2 cellular contexts compared by ENCODE assay signal in the genomic region with DNA sequence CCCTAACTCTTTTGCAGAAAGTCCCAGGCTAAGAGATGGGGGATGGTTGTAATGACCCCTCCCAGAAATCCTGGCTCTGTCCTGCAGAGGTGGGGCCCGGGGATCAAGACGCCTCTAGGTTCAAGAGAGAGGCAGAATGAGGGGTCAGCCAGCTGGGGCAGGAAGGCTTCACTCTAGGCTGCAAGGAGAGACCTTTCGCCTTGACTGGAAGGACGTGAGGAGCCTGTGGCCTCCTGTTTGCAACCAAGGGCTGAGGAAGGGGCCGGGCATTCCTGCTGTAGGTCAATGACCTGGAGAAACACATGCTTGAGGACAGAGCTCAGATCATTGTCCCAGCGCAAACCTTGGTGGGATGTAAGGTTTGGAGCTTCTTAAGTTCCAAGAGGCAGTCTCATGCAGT.
A peak's percentile ranks its signal among the peaks of the same experiment; 100 is the strongest.
TF ChIP-seq lines count a peak whose summit lies in the region.

No MANE protein-coding gene starts in this region.

TF ChIP-seq in IMR-90, 13 proteins besides CTCF, POLR2A, EP300 and RAD21:
- TF ChIP-seq CHD1 (IDR thresholded peaks at IDR 0.05; ENCODE audit: low read depth, low read length): no peak
- no peak for TF ChIP-seq BHLHE40 (IDR thresholded peaks at IDR 0.05; ENCODE audit: low read depth, low read length)
- no peak for TF ChIP-seq NFE2L2 (IDR thresholded peaks at IDR 0.05; ENCODE audit: low read depth, low read length)
- no peak for TF ChIP-seq CEBPB (IDR thresholded peaks at IDR 0.05; ENCODE audit: low read depth, low read length)
- TF ChIP-seq, protein P1, sequence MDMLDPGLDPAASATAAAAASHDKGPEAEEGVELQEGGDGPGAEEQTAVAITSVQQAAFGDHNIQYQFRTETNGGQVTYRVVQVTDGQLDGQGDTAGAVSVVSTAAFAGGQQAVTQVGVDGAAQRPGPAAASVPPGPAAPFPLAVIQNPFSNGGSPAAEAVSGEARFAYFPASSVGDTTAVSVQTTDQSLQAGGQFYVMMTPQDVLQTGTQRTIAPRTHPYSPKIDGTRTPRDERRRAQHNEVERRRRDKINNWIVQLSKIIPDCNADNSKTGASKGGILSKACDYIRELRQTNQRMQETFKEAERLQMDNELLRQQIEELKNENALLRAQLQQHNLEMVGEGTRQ (IDR thresholded peaks at IDR 0.05; ENCODE audit: low read depth, low read length): no peak
- TF ChIP-seq SMC3 (IDR thresholded peaks at IDR 0.05; ENCODE audit: low read depth, low read length): no peak
- TF ChIP-seq RFX5 (IDR thresholded peaks at IDR 0.05; ENCODE audit: low read depth, low read length): no peak
- no peak for TF ChIP-seq MAZ (IDR thresholded peaks at IDR 0.05; ENCODE audit: borderline replicate concordance, low read depth, low read length)
- no peak for TF ChIP-seq FOS (IDR thresholded peaks at IDR 0.05; ENCODE audit: low read depth, low read length)
- no peak for TF ChIP-seq MXI1 (IDR thresholded peaks at IDR 0.05; ENCODE audit: borderline replicate concordance, low read depth, low read length)
- TF ChIP-seq, protein P2, sequence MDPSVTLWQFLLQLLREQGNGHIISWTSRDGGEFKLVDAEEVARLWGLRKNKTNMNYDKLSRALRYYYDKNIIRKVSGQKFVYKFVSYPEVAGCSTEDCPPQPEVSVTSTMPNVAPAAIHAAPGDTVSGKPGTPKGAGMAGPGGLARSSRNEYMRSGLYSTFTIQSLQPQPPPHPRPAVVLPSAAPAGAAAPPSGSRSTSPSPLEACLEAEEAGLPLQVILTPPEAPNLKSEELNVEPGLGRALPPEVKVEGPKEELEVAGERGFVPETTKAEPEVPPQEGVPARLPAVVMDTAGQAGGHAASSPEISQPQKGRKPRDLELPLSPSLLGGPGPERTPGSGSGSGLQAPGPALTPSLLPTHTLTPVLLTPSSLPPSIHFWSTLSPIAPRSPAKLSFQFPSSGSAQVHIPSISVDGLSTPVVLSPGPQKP (IDR thresholded peaks at IDR 0.05; ENCODE audit: borderline replicate concordance, low read depth, low read length): no peak
- TF ChIP-seq MAFK (IDR thresholded peaks at IDR 0.05; ENCODE audit: low read depth, low read length): no peak
- no peak for TF ChIP-seq RCOR1 (IDR thresholded peaks at IDR 0.05; ENCODE audit: insufficient replicate concordance, low read length)

TF ChIP-seq in liver, 16 proteins besides CTCF, POLR2A, EP300 and RAD21:
- TF ChIP-seq NR2F2 (IDR thresholded peaks at IDR 0.05) (peak; percentile 69), RXRA (IDR thresholded peaks at IDR 0.05) (peak; percentile 42 to 47), GABPA (IDR thresholded peaks at IDR 0.05 in 1 of 2, conservative IDR thresholded peaks at IDR 0.05 in 1 of 2) (no peak), HNF4G (IDR thresholded peaks at IDR 0.05) (no peak)
